ENCODE assay signal across 9 cellular contexts in genomic region chr14:95291859-95292542, GRCh38. TPM values are rescaled to one million over a fixed set of nuclear protein-coding genes. Genes with fewer than 3 reads are reported as not detected.
A peak's percentile ranks its signal among the peaks of the same experiment; 100 is the strongest.
DNase-seq lines count a peak whose midpoint lies in the region; ATAC-seq and TF ChIP-seq lines count a peak whose summit lies in the region.
"Had no signal": no experiment of that assay in that cellular context is flagged by ENCODE, and none has a peak within 500 bp of the region (broad histone marks: within the 10 kb centered on the region; RNA-seq: fewer than 3 reads in every experiment).

No MANE protein-coding gene starts in this region.

- TF ChIP-seq CTCF in adrenal gland (IDR thresholded peaks at IDR 0.05): no peak
- TF ChIP-seq CTCF in tibial nerve (IDR thresholded peaks at IDR 0.05): no peak
- no peak for TF ChIP-seq CTCF in osteocyte (IDR thresholded peaks at IDR 0.05)

- no peaks in the 10 kb centered on the region for H3K9me3 Mint-ChIP-seq in activated CD8-positive, alpha-beta memory T cell treated with anti-CD3 and anti-CD28 coated beads, Interleukin-2, amount 10 ng/mL, durations not matched to agents 7 days and 5 days (ENCODE audit: low read depth)
- H3K9me3 Mint-ChIP-seq in osteocyte (ENCODE audit: unreplicated experiment): peaks cover 11% of the 10 kb centered on the region

- intact Hi-C loops in adrenal gland (cut with DNase I): no loop called here

- H3K27ac Mint-ChIP-seq in activated CD8-positive, alpha-beta memory T cell treated with anti-CD3 and anti-CD28 coated beads, Interleukin-2, amount 10 ng/mL, durations not matched to agents 7 days and 5 days: no peak overlapping the region
- H3K27ac Mint-ChIP-seq in osteocyte (ENCODE audit: unreplicated experiment): no peak overlapping the region

- CTCF ChIA-PET in activated CD8-positive, alpha-beta memory T cell treated with anti-CD3 and anti-CD28 coated beads, Interleukin-2, amount 10 ng/mL, durations not matched to agents 7 days and 5 days (lab: Charles Lee): no interaction called here

- no peak for ATAC-seq in activated CD8-positive, alpha-beta memory T cell treated with anti-CD3 and anti-CD28 coated beads, Interleukin-2, amount 10 ng/mL, durations not matched to agents 7 days and 5 days
- no peak for ATAC-seq in GM21723 (IDR thresholded peaks at IDR 0.05; ENCODE audit: unreplicated experiment)

- no peaks in the 10 kb centered on the region for H3K27me3 ChIP-seq in adrenal gland
- no peaks in the 10 kb centered on the region for H3K27me3 ChIP-seq in tibial nerve
- H3K27me3 ChIP-seq: upper lobe of left lung had no signal

- H3K27me3 Mint-ChIP-seq in activated CD8-positive, alpha-beta memory T cell treated with anti-CD3 and anti-CD28 coated beads, Interleukin-2, amount 10 ng/mL, durations not matched to agents 7 days and 5 days: peaks cover 26% of the 10 kb centered on the region
- no peaks in the 10 kb centered on the region for H3K27me3 Mint-ChIP-seq in osteocyte (ENCODE audit: unreplicated experiment)

- peak; percentile 46 to 59 for TF ChIP-seq EP300 in tibial nerve (IDR thresholded peaks at IDR 0.05)

- H3K4me1 ChIP-seq in adrenal gland (replicated peaks in 1 of 2) (peaks cover 0 to 14% of the 10 kb centered on the region in 2 donors), tibial nerve (peaks cover 0 to 26% (median 18%) of the 10 kb centered on the region in 4 donors)

- H3K9me3 ChIP-seq in adrenal gland (replicated peaks in 1 of 3) (no peaks in the 10 kb centered on the region), tibial nerve (peaks cover 0 to 13% (median 0%) of the 10 kb centered on the region in 4 donors)
- H3K9me3 ChIP-seq: upper lobe of left lung had no signal

- TF ChIP-seq POLR2A in adrenal gland (IDR thresholded peaks at IDR 0.05) (no peak), tibial nerve (IDR thresholded peaks at IDR 0.05) (no peak)

- 42 to 50% (median 47%) methylated on average over 6 of the region's 6 CpGs for WGBS in adrenal gland, 4 donors
- WGBS in tibial nerve, 2 donors: 39 to 48% methylated on average over 6 of the region's 6 CpGs

- H3K4me3 ChIP-seq in adrenal gland: no peak overlapping the region
- no peak overlapping the region for H3K4me3 ChIP-seq in tibial nerve
- H3K4me3 ChIP-seq: upper lobe of left lung had no signal

- no peaks in the 10 kb centered on the region for H3K4me1 Mint-ChIP-seq in activated CD8-positive, alpha-beta memory T cell treated with anti-CD3 and anti-CD28 coated beads, Interleukin-2, amount 10 ng/mL, durations not matched to agents 7 days and 5 days
- peaks cover 17% of the 10 kb centered on the region for H3K4me1 Mint-ChIP-seq in osteocyte (ENCODE audit: unreplicated experiment)

- H3K4me3 Mint-ChIP-seq in activated CD8-positive, alpha-beta memory T cell treated with anti-CD3 and anti-CD28 coated beads, Interleukin-2, amount 10 ng/mL, durations not matched to agents 7 days and 5 days: no peak overlapping the region
- H3K4me3 Mint-ChIP-seq in osteocyte (ENCODE audit: unreplicated experiment): no peak overlapping the region

- H3K36me3 ChIP-seq in adrenal gland (replicated peaks in 1 of 2) (no peaks in the 10 kb centered on the region), tibial nerve (peaks cover 0 to 9% (median 0%) of the 10 kb centered on the region in 3 donors)
- H3K36me3 ChIP-seq: upper lobe of left lung had no signal

- H3K27ac ChIP-seq in adrenal gland (peak overlapping the region in 1 of 5 donors; percentile 63), tibial nerve (peak overlapping the region in 3 of 4 donors; percentile 28 to 79 (median 69))

- no peaks in the 10 kb centered on the region for H3K36me3 Mint-ChIP-seq in activated CD8-positive, alpha-beta memory T cell treated with anti-CD3 and anti-CD28 coated beads, Interleukin-2, amount 10 ng/mL, durations not matched to agents 7 days and 5 days
- H3K36me3 Mint-ChIP-seq in osteocyte (ENCODE audit: unreplicated experiment): no peaks in the 10 kb centered on the region

- peak; percentile 20 for DNase-seq in activated CD8-positive, alpha-beta memory T cell treated with anti-CD3 and anti-CD28 coated beads, Interleukin-2, amount 50 U/mL, for 4 hours
- DNase-seq in activated CD8-positive, alpha-beta memory T cell treated with anti-CD3 and anti-CD28 coated beads, Interleukin-2, amount 10 ng/mL, durations not matched to agents 7 days and 5 days: no peak
- peak; percentile 41 to 87 (median 68) for DNase-seq in adrenal gland
- DNase-seq in iris pigment epithelial cell (ENCODE audit: low read depth): peak; percentile 78
- peak; percentile 43 to 65 for DNase-seq in tibial nerve (ENCODE audit: low spot score in 2 of 2)
- DNase-seq in osteocyte (ENCODE audit: extremely low spot score, unreplicated experiment): no peak
- DNase-seq in NCI-H446 treated with DMSO at 0.1 percent for 48 hours (lab: John Stamatoyannopoulos, UW): no peak

RNA-seq across cellular contexts. Expression of gene CLMN, which starts 27.7 kb away (rescaled TPM):
- total RNA-seq in activated CD8-positive, alpha-beta memory T cell treated with anti-CD3 and anti-CD28 coated beads, Interleukin-2, amount 10 ng/mL, durations not matched to agents 7 days and 5 days: under 1 TPM; 0.42 to 0.91 TPM
- 1 to 10 TPM; 4.3 to 9.5 (median 5.4) TPM for total RNA-seq in adrenal gland
- polyA plus RNA-seq in adrenal gland: 1 to 10 TPM; 2.7 to 2.9 (median 2.9) TPM
- 10 to 100 TPM; 31.2 to 49.8 (median 40.9) TPM for total RNA-seq in tibial nerve
- total RNA-seq in osteocyte: 5.1 and 5.4 TPM in 2 replicates

Comparison
In these comparisons a context has a peak if more than half of its experiments do, and no peak if none do; other contexts are left out.
1. DNase-seq: peak in activated CD8-positive, alpha-beta memory T cell treated with anti-CD3 and anti-CD28 coated beads, Interleukin-2, amount 50 U/mL, for 4 hours (single experiment), adrenal gland (7 of 7), iris pigment epithelial cell (single experiment) and tibial nerve (2 of 2); none in activated CD8-positive, alpha-beta memory T cell treated with anti-CD3 and anti-CD28 coated beads, Interleukin-2, amount 10 ng/mL, durations not matched to agents 7 days and 5 days (single experiment), osteocyte (single experiment) and NCI-H446 treated with DMSO at 0.1 percent for 48 hours (single experiment).